In the genomic region with DNA sequence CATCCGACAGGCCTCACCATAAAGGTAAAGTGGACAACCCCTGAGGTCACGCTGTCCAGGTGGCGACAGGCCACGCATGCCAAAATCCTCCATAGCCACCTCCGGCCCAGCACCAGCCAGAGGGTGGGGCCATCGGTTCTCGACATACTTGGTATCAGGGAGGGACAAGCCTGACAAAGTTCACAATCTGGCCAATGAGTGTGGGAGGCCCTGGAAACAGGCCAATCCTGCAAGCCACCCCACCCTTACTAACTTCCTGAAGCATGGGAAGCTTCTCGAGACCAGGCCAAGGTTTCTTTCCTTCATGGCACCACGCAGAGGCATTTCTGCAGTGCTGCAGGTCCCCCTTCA, we compare ENCODE assay signal across 15 cellular contexts.
DNase-seq lines count a peak whose midpoint lies in the region; ATAC-seq, FAIRE-seq and TF ChIP-seq lines count a peak whose summit lies in the region.
"Had no signal": no experiment of that assay in that cellular context is flagged by ENCODE, and none has a peak within 500 bp of the region (broad histone marks: within the 10 kb centered on the region; RNA-seq: fewer than 3 reads in every experiment).

No MANE protein-coding gene starts in this region.

- H3K4me3 ChIP-seq in right lobe of liver (no peak overlapping the region), HepG2 (replicated peaks in 1 of 3; ENCODE audit: insufficient read depth in 1 of 3, low read depth in 2 of 3, low read length in 3 of 3) (no peak overlapping the region), K562 (no peak overlapping the region), uterus (no peak overlapping the region)
- H3K4me3 ChIP-seq: SK-N-MC, spleen had no signal

- no peak overlapping the region for H3K27ac ChIP-seq in right lobe of liver
- H3K27ac ChIP-seq in HepG2 (ENCODE audit: extremely low read length, insufficient read depth, low read length): no peak overlapping the region
- peak overlapping the region; percentile 47; the same call in 2 of the 3 replicates for H3K27ac ChIP-seq in K562 (ENCODE audit: extremely low read depth, low read depth, low read length)
- H3K27ac ChIP-seq in uterus: no peak overlapping the region
- H3K27ac ChIP-seq: SK-N-MC had no signal

- H3K79me2 ChIP-seq in HepG2 (ENCODE audit: insufficient read depth, low read length) (no peaks in the 10 kb centered on the region), K562 (ENCODE audit: control insufficient read depth, insufficient read depth, low read length) (no peaks in the 10 kb centered on the region)

- no peaks in the 10 kb centered on the region for H3K4me1 Mint-ChIP-seq in progenitor cell of endocrine pancreas (ENCODE audit: low read depth)
- peaks cover 9% of the 10 kb centered on the region for H3K4me1 Mint-ChIP-seq in activated CD4-positive, alpha-beta T cell treated with anti-CD3 and anti-CD28 coated beads for 36 hours

- H3K4me2 ChIP-seq in HepG2 (ENCODE audit: low read depth, low read length) (no peak overlapping the region), K562 (ENCODE audit: insufficient read depth, low read length) (peak overlapping the region; percentile 60)

- H3K9me3 ChIP-seq in right lobe of liver (no peaks in the 10 kb centered on the region), HepG2 (ENCODE audit: low read length) (no peaks in the 10 kb centered on the region), K562 (replicated peaks; ENCODE audit: control insufficient read depth, insufficient read depth, low read depth, low read length) (no peaks in the 10 kb centered on the region), uterus (no peaks in the 10 kb centered on the region)
- H3K9me3 ChIP-seq: spleen had no signal

- H3K36me3 ChIP-seq in right lobe of liver (no peaks in the 10 kb centered on the region), HepG2 (replicated peaks in 1 of 2; ENCODE audit: control insufficient read depth in 1 of 2, insufficient read depth in 2 of 2, low read length in 2 of 2) (no peaks in the 10 kb centered on the region), K562 (ENCODE audit: control insufficient read depth, insufficient read depth, low read length) (peaks cover 10% of the 10 kb centered on the region; the same call in 2 of the 3 replicates), uterus (no peaks in the 10 kb centered on the region)

- no peak for TF ChIP-seq RAD21 in HepG2 (CRISPR knock-in tag; IDR thresholded peaks at IDR 0.05)
- TF ChIP-seq RAD21 in K562 (CRISPR knock-in tag; conservative IDR thresholded peaks at IDR 0.05 in 1 of 2, IDR thresholded peaks at IDR 0.05 in 1 of 2): no peak

- H3K4me1 ChIP-seq in right lobe of liver (no peaks in the 10 kb centered on the region), HepG2 (ENCODE audit: insufficient read depth, low read length) (no peaks in the 10 kb centered on the region), K562 (replicated peaks in 1 of 2; ENCODE audit: control insufficient read depth in 2 of 2, insufficient read depth in 2 of 2, low read length in 2 of 2) (peaks cover 16 to 26% of the 10 kb centered on the region in 2 experiments; a peak in 4 of 5 replicates), uterus (no peaks in the 10 kb centered on the region)

- ATAC-seq in right lobe of liver (peak; percentile 6 to 31 (median 12)), HepG2 (no peak), K562 (peak; percentile 86)
- no peak for ATAC-seq in activated CD4-positive, alpha-beta T cell treated with anti-CD3 and anti-CD28 coated beads for 36 hours

- peaks cover 7% of the 10 kb centered on the region for H3K36me3 Mint-ChIP-seq in progenitor cell of endocrine pancreas (ENCODE audit: insufficient read depth)
- no peaks in the 10 kb centered on the region for H3K36me3 Mint-ChIP-seq in activated CD4-positive, alpha-beta T cell treated with anti-CD3 and anti-CD28 coated beads for 36 hours (ENCODE audit: low read depth)
- H3K36me3 Mint-ChIP-seq: WTC11 had no signal

- intact Hi-C loops in right lobe of liver (cut with DNase I): no loop called here
- intact Hi-C loops in HepG2 (cut with micrococcal nuclease; ENCODE audit: unreplicated experiment): no loop called here
- intact Hi-C loops in K562 (cut with micrococcal nuclease): loop anchor here (1.0 kb wide), 1 partner anchor 315 kb away; no protein-coding TSS in a partner anchor
- intact Hi-C loops in uterus (cut with DNase I; ENCODE audit: low total_unique reads): no loop called here
- intact Hi-C loops in activated CD4-positive, alpha-beta T cell treated with anti-CD3 and anti-CD28 coated beads for 36 hours (cut with DNase I, micrococcal nuclease): no loop called here

- in situ Hi-C loops in HepG2 (cut with HindIII; ENCODE audit: extremely low pct_ligation_motif_present, low pct_unique_long_range_greater_than_20kb) (no loop called here), K562 (cut with MboI) (loop anchor here (25.0 kb wide), 1 partner anchor 920 kb away; a partner anchor contains a TSS)

- no peaks in the 10 kb centered on the region for H3K9me3 Mint-ChIP-seq in progenitor cell of endocrine pancreas (ENCODE audit: low read depth)
- H3K9me3 Mint-ChIP-seq in activated CD4-positive, alpha-beta T cell treated with anti-CD3 and anti-CD28 coated beads for 36 hours (ENCODE audit: low read depth): no peaks in the 10 kb centered on the region
- H3K9me3 Mint-ChIP-seq: WTC11 had no signal

- no peaks in the 10 kb centered on the region for H3K27me3 Mint-ChIP-seq in progenitor cell of endocrine pancreas
- no peaks in the 10 kb centered on the region for H3K27me3 Mint-ChIP-seq in activated CD4-positive, alpha-beta T cell treated with anti-CD3 and anti-CD28 coated beads for 36 hours

- TF ChIP-seq CTCF in right lobe of liver (IDR thresholded peaks at IDR 0.05): no peak
- no peak for TF ChIP-seq CTCF in HepG2 (CRISPR knock-in tag; IDR thresholded peaks at IDR 0.05)
- no peak for TF ChIP-seq CTCF in K562 (IDR thresholded peaks at IDR 0.05 in 2 of 3, conservative IDR thresholded peaks at IDR 0.05 in 1 of 3; ENCODE audit: insufficient read depth in 2 of 3, low read depth in 1 of 3, low read length in 3 of 3)
- TF ChIP-seq CTCF in uterus (IDR thresholded peaks at IDR 0.05): no peak
- TF ChIP-seq CTCF in progenitor cell of endocrine pancreas (IDR thresholded peaks at IDR 0.05; ENCODE audit: unreplicated experiment): no peak

- 100% methylated on average over 4 of the region's 9 CpGs for WGBS in right lobe of liver (ENCODE audit: insufficient coverage, low coverage, low lambda C conversion rate, missing lambda C conversion rate)
- 0% methylated on average over 1 of the region's 9 CpGs for WGBS in HepG2 (ENCODE audit: low lambda C conversion rate)
- 50% methylated on average over 9 of the region's 9 CpGs for WGBS in K562 (ENCODE audit: insufficient coverage, low coverage, missing lambda C conversion rate)

- no peak overlapping the region for H2AFZ ChIP-seq in HepG2 (ENCODE audit: low read length)
- H2AFZ ChIP-seq in K562 (ENCODE audit: low read depth, low read length): peak overlapping the region; percentile 72

- no peak overlapping the region for H3K9ac ChIP-seq in HepG2 (ENCODE audit: insufficient read depth, low read depth, low read length)
- H3K9ac ChIP-seq in K562 (ENCODE audit: insufficient read depth in 1 of 2, low read depth in 2 of 2, low read length in 2 of 2): peak overlapping the region in 1 of 2 experiments; percentile 70; a peak in 2 of 4 replicates

- H3K27ac Mint-ChIP-seq in progenitor cell of endocrine pancreas: no peak overlapping the region
- no peak overlapping the region for H3K27ac Mint-ChIP-seq in activated CD4-positive, alpha-beta T cell treated with anti-CD3 and anti-CD28 coated beads for 36 hours

- FAIRE-seq in HepG2 (lab: Jason Lieb, UNC) (no peak), K562 (lab: Jason Lieb, UNC) (peak; percentile 80)
- FAIRE-seq: frontal cortex, GM19239, urothelium cell line had no signal

- TF ChIP-seq POLR2A in right lobe of liver (IDR thresholded peaks at IDR 0.05): no peak
- TF ChIP-seq POLR2A in HepG2 (IDR thresholded peaks at IDR 0.05; ENCODE audit: insufficient read depth in 1 of 2, low read depth in 2 of 2, low read length in 2 of 2): no peak
- TF ChIP-seq POLR2A in K562 (conservative IDR thresholded peaks at IDR 0.05): no peak
- no peak for TF ChIP-seq POLR2A in uterus (IDR thresholded peaks at IDR 0.05)

- CTCF ChIA-PET in HepG2 (lab: Yijun Ruan, JAX; ENCODE audit: low intra/inter-chr PET ratio, low total read pairs) (no interaction called here), K562 (lab: Yijun Ruan, JAX; ENCODE audit: low intra/inter-chr PET ratio) (no interaction called here)
- CTCF ChIA-PET in activated CD4-positive, alpha-beta T cell treated with anti-CD3 and anti-CD28 coated beads for 36 hours (lab: Charles Lee): interaction anchor here (0.6 to 1.2 kb wide), 2 partner anchors 9 to 13 kb away, joined by 3 to 4 read pairs; no protein-coding TSS in a partner anchor

- POLR2A ChIA-PET in HepG2 (lab: Yijun Ruan, JAX): no interaction called here
- POLR2A ChIA-PET in K562 (lab: Yijun Ruan, JAX): interaction anchor here (0.6 kb wide), 1 partner anchor 409 kb away, joined by 3 read pairs; no protein-coding TSS in a partner anchor
- POLR2A ChIA-PET in activated CD4-positive, alpha-beta T cell treated with anti-CD3 and anti-CD28 coated beads for 36 hours (lab: Charles Lee): no interaction called here

- H3K27me3 ChIP-seq in right lobe of liver: no peaks in the 10 kb centered on the region
- no peaks in the 10 kb centered on the region for H3K27me3 ChIP-seq in HepG2 (ENCODE audit: control insufficient read depth in 1 of 2, insufficient read depth in 2 of 2, low read length in 2 of 2)
- H3K27me3 ChIP-seq in K562 (ENCODE audit: control insufficient read depth in 2 of 2, insufficient read depth in 2 of 2, low read length in 2 of 2): no peaks in the 10 kb centered on the region
- H3K27me3 ChIP-seq in uterus: no peaks in the 10 kb centered on the region
- H3K27me3 ChIP-seq: spleen had no signal

- H3K4me3 Mint-ChIP-seq in progenitor cell of endocrine pancreas (ENCODE audit: low read depth): no peak overlapping the region
- H3K4me3 Mint-ChIP-seq in activated CD4-positive, alpha-beta T cell treated with anti-CD3 and anti-CD28 coated beads for 36 hours: no peak overlapping the region
- H3K4me3 Mint-ChIP-seq: WTC11 had no signal

- no peaks in the 10 kb centered on the region for H3K9me1 ChIP-seq in K562 (ENCODE audit: control insufficient read depth, insufficient read depth, low read length)

- H4K20me1 ChIP-seq in HepG2 (ENCODE audit: insufficient read depth, low read length) (no peaks in the 10 kb centered on the region), K562 (replicated peaks; ENCODE audit: control insufficient read depth, insufficient read depth, low read length) (no peaks in the 10 kb centered on the region)

- BruUV-seq in HepG2 (replicated peaks; lab: Mats Ljungman, UMichigan) (no TSS peak), K562 (replicated peaks; lab: Mats Ljungman, UMichigan) (no TSS peak)

- TF ChIP-seq EP300 in HepG2 (IDR thresholded peaks at IDR 0.05; ENCODE audit: low read depth in 2 of 2, low read length in 2 of 2) (no peak), HepG2 (CRISPR knock-in tag; IDR thresholded peaks at IDR 0.05; ENCODE audit: borderline replicate concordance) (no peak), K562 (IDR thresholded peaks at IDR 0.05; ENCODE audit: low read length) (no peak)

- DNase-seq in right lobe of liver: no peak
- no peak for DNase-seq in HepG2 (ENCODE audit: low spot score)
- peak; percentile 63 to 69 (median 66) for DNase-seq in K562 (ENCODE audit: extremely low read depth in 1 of 4, low spot score in 3 of 4)
- peak; percentile 45 for DNase-seq in iris pigment epithelial cell (ENCODE audit: low read depth)
- no peak for DNase-seq in HuH-7.5 (ENCODE audit: low spot score)
- no peak for DNase-seq in uterus
- no peak for DNase-seq in progenitor cell of endocrine pancreas (ENCODE audit: low spot score, unreplicated experiment)
- no peak for DNase-seq in activated CD4-positive, alpha-beta T cell treated with anti-CD3 and anti-CD28 coated beads for 36 hours
- DNase-seq: NCI-H748 treated with DMSO at 0.1 percent for 48 hours, spleen had no signal

Comparison
In these comparisons a context has a peak if more than half of its experiments do, and no peak if none do; other contexts are left out.
1. ATAC-seq: peak in right lobe of liver (4 of 4) and K562 (single experiment); none in HepG2 (single experiment) and activated CD4-positive, alpha-beta T cell treated with anti-CD3 and anti-CD28 coated beads for 36 hours (single experiment).
2. DNase-seq: peak in K562 (4 of 4) and iris pigment epithelial cell (single experiment); none in right lobe of liver (0 of 3), HepG2 (single experiment), HuH-7.5 (single experiment), uterus (0 of 2), progenitor cell of endocrine pancreas (single experiment) and activated CD4-positive, alpha-beta T cell treated with anti-CD3 and anti-CD28 coated beads for 36 hours (single experiment).